ENCODE assay signal across 25 cellular contexts in the genomic region with DNA sequence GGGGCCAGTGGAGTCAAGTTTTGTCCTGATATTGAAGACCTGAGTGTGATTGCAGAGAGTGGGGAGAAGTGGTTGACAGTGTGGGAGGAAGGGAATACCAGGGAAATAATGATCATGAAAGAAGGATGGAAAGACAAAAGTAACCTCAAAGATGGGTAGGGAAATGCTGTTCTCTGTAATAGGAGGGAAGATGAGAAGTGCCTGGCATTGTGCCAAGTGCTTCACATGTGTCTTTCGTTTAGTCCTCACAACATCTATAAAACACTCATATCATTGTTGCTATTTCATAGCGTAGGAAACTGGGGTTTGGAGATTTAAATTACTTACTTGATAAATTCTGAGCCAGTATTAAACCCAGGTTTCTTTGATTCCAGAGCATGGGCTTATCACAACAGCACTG.
"Had no signal": no experiment of that assay in that cellular context is flagged by ENCODE, and none has a peak within 500 bp of the region (broad histone marks: within the 10 kb centered on the region; RNA-seq: fewer than 3 reads in every experiment).

No MANE protein-coding gene starts in this region.

- H3K9me3 ChIP-seq: Peyer's patch, SJSA1 had no signal

- FAIRE-seq: astrocyte had no signal

- H3K36me3 ChIP-seq: Peyer's patch, SJSA1, WERI-Rb-1 had no signal

- DNase-seq: activated CD4-positive, alpha-beta memory T cell treated with anti-CD3 and anti-CD28 coated beads, Interleukin-2, amount 10 ng/mL, durations not matched to agents 7 days and 5 days; activated CD4-positive, alpha-beta T cell treated with anti-CD3 and anti-CD28 coated beads for 36 hours; activated CD4-positive, alpha-beta T cell treated with anti-CD3 and anti-CD28 coated beads, Interleukin-2, amount 50 U/mL, for 1 hour; activated gamma-delta T cell; activated naive CD4-positive, alpha-beta T cell treated with anti-CD3 and anti-CD28 coated beads for 36 hours; activated T-cell treated with anti-CD3 and anti-CD28 coated beads for 4 hours; activated T-cell treated with anti-CD3 and anti-CD28 coated beads, Interleukin-2, amount 50 U/mL, for 48 hours; amygdala; cortex of kidney; Karpas-422; NCI-H1048; NCI-H1694; NCI-H2029; NCI-H2107; NCI-H446; NCI-H526; NCI-H774; NK-92 treated with Interleukin-12 subunit alpha and Interleukin-12 subunit beta, amount 100 ng/mL, for 24 hours; Peyer's patch; SHP77; T-helper 2 cell; WERI-Rb-1 had no signal

- H3K4me1 ChIP-seq: Peyer's patch, SJSA1 had no signal

- H3K27me3 ChIP-seq: Peyer's patch, SJSA1 had no signal

- ATAC-seq: activated CD4-positive, alpha-beta T cell treated with anti-CD3 and anti-CD28 coated beads for 36 hours; activated T-helper 17 cell treated with anti-CD3 and anti-CD28 coated beads, Interleukin-2, amount 50 U/mL, for 72 hours had no signal

- H3K4me3 ChIP-seq: Peyer's patch, SJSA1 had no signal

- H3K27ac ChIP-seq: Peyer's patch, SJSA1, WERI-Rb-1 had no signal
